ENCODE assay signal across 1 cellular context in the genomic region with DNA sequence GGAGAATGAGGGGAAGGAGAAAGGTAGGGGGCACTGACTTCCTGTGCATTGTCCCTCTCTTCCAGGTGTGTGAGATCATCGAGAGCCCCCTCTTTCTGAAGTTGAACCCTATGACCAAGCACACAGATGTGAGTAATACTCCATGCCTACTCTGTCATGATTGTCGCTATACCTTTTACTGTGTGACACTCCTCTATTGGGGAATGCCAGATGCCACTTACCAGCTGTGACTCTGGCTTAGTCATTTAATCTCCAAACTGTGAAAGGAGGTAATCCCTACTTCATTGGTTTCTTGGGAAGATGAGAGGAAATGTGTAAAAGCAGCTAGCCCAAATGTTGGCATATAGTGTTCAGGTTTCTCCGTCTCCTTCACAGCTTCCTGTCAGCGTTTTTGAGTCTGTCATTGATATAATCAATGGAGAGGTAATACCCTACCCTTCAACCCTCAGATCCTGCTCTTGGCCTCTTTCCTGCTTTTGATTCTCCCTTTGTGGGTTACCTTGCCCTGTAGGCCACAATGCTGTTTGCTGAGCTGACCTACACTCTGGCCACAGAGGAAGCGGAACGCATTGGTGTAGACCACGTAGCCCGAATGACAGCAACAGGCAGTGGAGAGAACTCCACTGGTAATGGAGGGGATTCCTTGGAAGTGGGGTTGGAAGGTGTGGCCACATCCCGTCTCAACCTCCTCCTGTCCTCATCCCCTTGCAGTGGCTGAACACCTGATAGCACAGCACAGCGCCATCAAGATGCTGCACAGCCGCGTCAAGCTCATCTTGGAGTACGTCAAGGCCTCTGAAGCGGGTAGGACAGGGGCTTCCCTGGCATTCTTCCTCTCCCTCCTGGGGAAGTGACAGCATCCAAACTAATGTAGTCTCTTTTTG.
TF ChIP-seq lines count a peak whose summit lies in the region.

No MANE protein-coding gene starts in this region.

TF ChIP-seq in SK-N-SH, 30 proteins besides CTCF, POLR2A, EP300 and RAD21:
- no peak for TF ChIP-seq NRF1 (IDR thresholded peaks at IDR 0.05; ENCODE audit: low read depth, low read length)
- no peak for TF ChIP-seq RXRA (IDR thresholded peaks at IDR 0.05; ENCODE audit: borderline replicate concordance, low read depth)
- TF ChIP-seq NFIC (IDR thresholded peaks at IDR 0.05; ENCODE audit: borderline replicate concordance), result no peak
